Comparison of ENCODE assay signal across 1 cellular context in the genomic region with DNA sequence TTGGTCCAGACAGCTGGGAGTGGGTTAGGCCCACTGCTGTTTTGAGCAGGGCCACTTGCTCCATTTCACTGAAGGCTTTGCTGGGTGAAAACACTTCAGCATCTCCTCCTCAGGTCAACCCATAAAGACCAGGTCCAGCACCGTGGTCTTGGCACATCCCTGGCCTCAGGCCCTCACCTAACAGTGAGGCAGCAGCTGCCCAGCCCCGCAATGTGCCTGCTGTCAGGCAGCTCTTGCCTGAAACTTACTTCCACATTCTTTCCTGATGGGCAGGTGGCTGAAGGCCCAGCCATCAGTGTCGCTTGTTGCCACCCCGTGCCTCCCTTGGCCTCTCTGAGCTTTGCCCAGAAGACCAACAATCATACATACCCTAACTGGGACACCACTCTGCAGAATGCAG.
TF ChIP-seq lines count a peak whose summit lies in the region.

No MANE protein-coding gene starts in this region.

TF ChIP-seq in SK-N-SH treated with all-trans-retinoic acid at 6 μM for 48 hours, 23 proteins besides CTCF, POLR2A, EP300 and RAD21 (continued from another document):
- TF ChIP-seq PATZ1 (CRISPR knock-in tag; IDR thresholded peaks at IDR 0.05; ENCODE audit: borderline replicate concordance) (no peak), OSR1 (CRISPR knock-in tag; IDR thresholded peaks at IDR 0.05) (no peak), ZNF565 (CRISPR knock-in tag; conservative IDR thresholded peaks at IDR 0.05; ENCODE audit: low read depth) (no peak)
